24 cellular contexts compared by ENCODE assay signal in the genomic region with DNA sequence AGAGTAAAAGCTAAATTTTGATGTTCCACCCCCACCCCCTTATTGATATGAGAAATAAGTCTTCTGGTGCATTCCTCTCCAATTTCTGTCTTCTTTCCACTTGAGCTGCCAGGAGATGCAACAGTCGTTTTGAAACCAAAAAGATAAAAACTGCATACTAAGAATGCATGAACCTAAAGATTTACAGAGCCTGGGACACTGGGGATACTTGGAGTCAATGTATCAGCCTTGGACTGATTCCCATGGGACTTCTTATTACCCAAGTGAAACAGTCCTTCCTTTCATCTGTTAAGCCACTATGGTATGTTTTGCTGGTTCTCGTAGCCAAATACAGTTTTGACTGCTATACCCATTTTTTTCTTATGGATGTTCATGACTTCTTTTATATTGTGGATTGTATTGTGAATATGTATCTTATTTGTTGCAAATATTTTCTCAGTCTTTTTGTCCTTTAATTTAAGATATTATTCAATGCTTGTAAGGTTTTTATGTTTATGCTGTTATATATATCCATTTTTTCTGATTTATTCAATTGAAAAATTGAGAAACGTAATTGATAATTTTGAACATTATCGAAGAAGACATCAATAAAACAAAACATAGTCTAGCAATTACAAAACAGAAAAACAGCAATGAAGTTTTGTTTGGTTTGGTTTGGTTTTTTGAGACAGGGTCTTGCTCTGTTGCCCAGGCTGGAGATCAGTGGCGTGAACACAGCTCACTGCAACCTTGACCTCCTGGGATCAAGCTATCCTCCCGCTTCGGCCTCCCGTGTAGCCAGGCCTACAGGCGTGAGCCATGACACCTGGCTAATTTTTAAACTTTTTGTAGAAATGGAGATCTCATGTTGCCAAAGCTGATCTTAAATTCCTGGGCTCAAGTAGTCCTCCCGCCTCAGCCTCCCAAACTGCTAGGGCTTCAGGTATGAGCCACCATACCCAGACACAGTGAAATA.
"Had no signal": no experiment of that assay in that cellular context is flagged by ENCODE, and none has a peak within 500 bp of the region (broad histone marks: within the 10 kb centered on the region; RNA-seq: fewer than 3 reads in every experiment).

No MANE protein-coding gene starts in this region.

- FAIRE-seq: astrocyte, colon, islet of Langerhans had no signal

- H3K4me3 Mint-ChIP-seq: activated CD8-positive, alpha-beta T cell treated with anti-CD3 and anti-CD28 coated beads, Interleukin-2, amount 10 ng/mL, durations not matched to agents 7 days and 5 days; activated T-helper 1 cell treated with anti-CD3 and anti-CD28 coated beads, Interleukin-12 subunit alpha, Interleukin-12 subunit beta, Interleukin-2, Interleukin-4 antibody, amounts not matched to agents 30 ng/mL and 10 ng/mL and 1 ng/mL, durations not matched to agents 14 hours and 24 hours and 36 hours; memory B cell had no signal

- H3K4me3 ChIP-seq: heart left ventricle, mucosa of descending colon, thoracic aorta, upper lobe of left lung had no signal

- H3K4me1 ChIP-seq: heart left ventricle, upper lobe of left lung had no signal

- DNase-seq: activated CD4-positive, alpha-beta T cell treated with anti-CD3 and anti-CD28 coated beads, Interleukin-2, amount 50 U/mL, for 1 hour; activated CD4-positive, CD25-positive, alpha-beta regulatory T cell treated with anti-CD3 and anti-CD28 coated beads, Interleukin-2, amount 50 U/mL, for 72 hours; activated CD8-positive, alpha-beta T cell treated with anti-CD3 and anti-CD28 coated beads, Interleukin-2, amount 10 ng/mL, durations not matched to agents 7 days and 5 days; activated gamma-delta T cell; central memory CD4-positive, alpha-beta T cell; effector memory CD4-positive, alpha-beta T cell; heart left ventricle; left colon; mucosa of descending colon; occipital lobe; retina; stimulated activated CD4-positive, alpha-beta T cell treated with anti-CD3 and anti-CD28 coated beads, Interleukin-2, amount 100 ng/mL, for 48 hours; stimulated activated CD8-positive, alpha-beta memory T cell treated with anti-CD3 and anti-CD28 coated beads, Interleukin-4, amount 100 ng/mL, for 48 hours; stimulated activated naive CD4-positive, alpha-beta T cell treated with Interleukin-2 at 50 U/mL for 16 hours; upper lobe of left lung had no signal

- H3K36me3 ChIP-seq: heart left ventricle, thoracic aorta, upper lobe of left lung had no signal

- H3K9me3 Mint-ChIP-seq: activated naive CD4-positive, alpha-beta T cell treated with anti-CD3 and anti-CD28 coated beads, Interleukin-2, amount 50 U/mL, for 72 hours; activated T-helper 1 cell treated with anti-CD3 and anti-CD28 coated beads, Interleukin-12 subunit alpha, Interleukin-12 subunit beta, Interleukin-2, Interleukin-4 antibody, amounts not matched to agents 30 ng/mL and 10 ng/mL and 1 ng/mL, durations not matched to agents 14 hours and 24 hours and 36 hours had no signal

- H3K27me3 ChIP-seq: heart left ventricle, upper lobe of left lung had no signal

- ATAC-seq: activated CD8-positive, alpha-beta T cell treated with anti-CD3 and anti-CD28 coated beads, Interleukin-2, amount 10 ng/mL, durations not matched to agents 7 days and 5 days; activated naive CD4-positive, alpha-beta T cell treated with anti-CD3 and anti-CD28 coated beads, Interleukin-2, amount 50 U/mL, for 72 hours; heart left ventricle; left colon; mucosa of descending colon had no signal

- H3K27ac Mint-ChIP-seq: activated CD8-positive, alpha-beta T cell treated with anti-CD3 and anti-CD28 coated beads, Interleukin-2, amount 10 ng/mL, durations not matched to agents 7 days and 5 days; activated naive CD4-positive, alpha-beta T cell treated with anti-CD3 and anti-CD28 coated beads, Interleukin-2, amount 50 U/mL, for 72 hours; activated T-helper 1 cell treated with anti-CD3 and anti-CD28 coated beads, Interleukin-12 subunit alpha, Interleukin-12 subunit beta, Interleukin-2, Interleukin-4 antibody, amounts not matched to agents 30 ng/mL and 10 ng/mL and 1 ng/mL, durations not matched to agents 14 hours and 24 hours and 36 hours; memory B cell; progenitor cell of endocrine pancreas had no signal

- H3K27ac ChIP-seq: heart left ventricle, upper lobe of left lung, VCaP had no signal

- H3K9me3 ChIP-seq: heart left ventricle, mucosa of descending colon, thoracic aorta, upper lobe of left lung had no signal

- H3K27me3 Mint-ChIP-seq: progenitor cell of endocrine pancreas had no signal

- H3K36me3 Mint-ChIP-seq: activated naive CD4-positive, alpha-beta T cell treated with anti-CD3 and anti-CD28 coated beads, Interleukin-2, amount 50 U/mL, for 72 hours had no signal
